Comparison of ENCODE assay signal across 22 cellular contexts in the genomic region with DNA sequence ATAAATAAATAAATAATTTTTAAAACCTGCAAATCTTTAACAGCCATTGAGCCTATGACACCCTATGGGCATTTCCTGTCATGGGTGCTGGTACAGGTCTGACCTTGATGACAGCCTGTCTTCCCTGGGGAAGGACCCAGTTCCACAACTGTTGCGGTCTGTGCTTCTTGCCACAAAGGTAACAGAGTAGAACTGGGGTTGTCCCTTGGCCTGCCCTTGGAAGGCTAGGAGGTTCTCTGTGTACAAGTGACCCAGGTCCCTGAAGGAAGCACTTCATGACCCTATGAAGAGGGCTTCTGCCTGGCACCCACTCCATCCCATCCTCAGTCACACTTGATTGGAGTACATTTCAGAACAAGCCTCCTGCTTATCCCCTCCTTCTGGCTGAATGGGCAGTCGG.
DNase-seq lines count a peak whose midpoint lies in the region; ATAC-seq, FAIRE-seq and TF ChIP-seq lines count a peak whose summit lies in the region.
"Had no signal": no experiment of that assay in that cellular context is flagged by ENCODE, and none has a peak within 500 bp of the region (broad histone marks: within the 10 kb centered on the region; RNA-seq: fewer than 3 reads in every experiment).

No MANE protein-coding gene starts in this region.

- CTCF ChIA-PET in HEK293T (lab: Yijun Ruan, JAX) = no interaction called here

- H3K4me1 ChIP-seq in right atrium auricular region = peaks cover 0 to 6% of the 10 kb centered on the region in 2 donors
- H3K4me1 ChIP-seq in heart left ventricle = peaks cover 0 to 22% (median 8%) of the 10 kb centered on the region in 12 donors
- H3K4me1 ChIP-seq: BE2C had no signal

- H3K27me3 ChIP-seq in right atrium auricular region (no peaks in the 10 kb centered on the region), heart left ventricle (no peaks in the 10 kb centered on the region), bronchial epithelial cell (ENCODE audit: control insufficient read depth, insufficient read depth, low read length) (no peaks in the 10 kb centered on the region)
- H3K27me3 ChIP-seq: BE2C, dorsolateral prefrontal cortex, neutrophil had no signal

- no peak for ATAC-seq in heart left ventricle
- peak; percentile 75 for ATAC-seq in HG02759 (IDR thresholded peaks at IDR 0.05; ENCODE audit: unreplicated experiment)
- ATAC-seq: activated T-helper 17 cell treated with anti-CD3 and anti-CD28 coated beads, Interleukin-2, amount 50 U/mL, for 72 hours; psoas muscle; SK-N-SH treated with all-trans-retinoic acid at 6 μM for 48 hours had no signal

- POLR2A ChIA-PET in HEK293T (lab: Yijun Ruan, JAX) = no interaction called here

- DNase-seq in right atrium auricular region (ENCODE audit: low spot score) = peak; percentile 34
- DNase-seq in heart left ventricle = no peak
- DNase-seq in bronchial epithelial cell (ENCODE audit: low read depth) = no peak
- no peak for DNase-seq in stimulated activated CD4-positive, alpha-beta T cell treated with anti-CD3 and anti-CD28 coated beads, Interleukin-2, amount 100 ng/mL, for 24 hours
- DNase-seq in HEK293T (ENCODE audit: extremely low spot score) = no peak
- DNase-seq in NCI-H1048 (lab: John Stamatoyannopoulos, UW) = no peak
- no peak for DNase-seq in KG1 (lab: John Stamatoyannopoulos, UW)
- DNase-seq: activated CD4-positive, alpha-beta T cell treated with anti-CD3 and anti-CD28 coated beads for 48 hours; activated naive CD8-positive, alpha-beta T cell treated with anti-CD3 and anti-CD28 coated beads, Interleukin-2, amount 10 ng/mL, durations not matched to agents 7 days and 5 days; BE2C; DMS53; dorsolateral prefrontal cortex; IMR-90; NCI-H1417; NCI-H2081; NCI-H82; psoas muscle had no signal

- intact Hi-C loops in heart left ventricle (cut with DNase I) = loop anchor here in 1 of 10 donors (10.0 kb wide), 1 partner anchor 171 kb away; the partner anchor contains the start of gene H2AZ2

- H3K9me3 ChIP-seq in right atrium auricular region = no peaks in the 10 kb centered on the region
- H3K9me3 ChIP-seq in heart left ventricle = no peaks in the 10 kb centered on the region
- H3K9me3 ChIP-seq: BE2C, neutrophil, psoas muscle had no signal

- peak; percentile 50 for FAIRE-seq in bronchial epithelial cell (lab: Jason Lieb, UNC)
- FAIRE-seq: endothelial cell of umbilical vein had no signal

- WGBS in heart left ventricle, 4 donors = 85 to 95% (median 91%) methylated on average over 2 of the region's 2 CpGs

- H3K27ac ChIP-seq in right atrium auricular region (no peak overlapping the region), heart left ventricle (peak overlapping the region in 1 of 12 donors; percentile 72)
- H3K27ac ChIP-seq: dorsolateral prefrontal cortex, neutrophil, psoas muscle had no signal

- no peak for TF ChIP-seq POLR2A in heart left ventricle (IDR thresholded peaks at IDR 0.05)

- no peak overlapping the region for H3K4me3 ChIP-seq in right atrium auricular region
- H3K4me3 ChIP-seq in heart left ventricle = no peak overlapping the region
- no peak overlapping the region for H3K4me3 ChIP-seq in bronchial epithelial cell (ENCODE audit: low read depth, low read length)
- H3K4me3 ChIP-seq: dorsolateral prefrontal cortex, psoas muscle had no signal

- H3K36me3 ChIP-seq in right atrium auricular region = peaks cover 64% of the 10 kb centered on the region
- H3K36me3 ChIP-seq in heart left ventricle = peaks cover 0 to 78% (median 68%) of the 10 kb centered on the region in 9 donors
- H3K36me3 ChIP-seq in bronchial epithelial cell (ENCODE audit: control insufficient read depth, insufficient read depth, low read length) = peaks cover 21% of the 10 kb centered on the region

- TF ChIP-seq CTCF in right atrium auricular region (IDR thresholded peaks at IDR 0.05) (no peak), heart left ventricle (IDR thresholded peaks at IDR 0.05) (no peak), bronchial epithelial cell (IDR thresholded peaks at IDR 0.05; ENCODE audit: insufficient read depth, low read length, severe bottlenecking) (no peak)

TF ChIP-seq in HEK293T, 16 proteins besides CTCF, POLR2A, EP300 and RAD21:
- TF ChIP-seq FOXK2 (IDR thresholded peaks at IDR 0.05) = no peak
- no peak for TF ChIP-seq FOXM1 (IDR thresholded peaks at IDR 0.05; ENCODE audit: borderline replicate concordance)
- TF ChIP-seq PKNOX1 (IDR thresholded peaks at IDR 0.05) = no peak
- TF ChIP-seq FOXA1 (IDR thresholded peaks at IDR 0.05) = no peak
- no peak for TF ChIP-seq SUZ12 (IDR thresholded peaks at IDR 0.05)
- TF ChIP-seq CTBP1 (IDR thresholded peaks at IDR 0.05; ENCODE audit: borderline replicate concordance) = no peak
- no peak for TF ChIP-seq ZNF384 (IDR thresholded peaks at IDR 0.05)
- no peak for TF ChIP-seq HDGF (IDR thresholded peaks at IDR 0.05; ENCODE audit: borderline replicate concordance)
- no peak for TF ChIP-seq ELF4 (IDR thresholded peaks at IDR 0.05)
- TF ChIP-seq L3MBTL2 (conservative IDR thresholded peaks at IDR 0.05) = no peak
- no peak for TF ChIP-seq SP1 (IDR thresholded peaks at IDR 0.05)
- TF ChIP-seq NFRKB (IDR thresholded peaks at IDR 0.05) = no peak
- TF ChIP-seq BHLHE40 (IDR thresholded peaks at IDR 0.05; ENCODE audit: borderline replicate concordance) = no peak
- no peak for TF ChIP-seq TARDBP (IDR thresholded peaks at IDR 0.05)
- no peak for TF ChIP-seq LEF1 (IDR thresholded peaks at IDR 0.05; ENCODE audit: borderline replicate concordance)
- no peak for TF ChIP-seq ARNT (IDR thresholded peaks at IDR 0.05)
